In the genomic region with DNA sequence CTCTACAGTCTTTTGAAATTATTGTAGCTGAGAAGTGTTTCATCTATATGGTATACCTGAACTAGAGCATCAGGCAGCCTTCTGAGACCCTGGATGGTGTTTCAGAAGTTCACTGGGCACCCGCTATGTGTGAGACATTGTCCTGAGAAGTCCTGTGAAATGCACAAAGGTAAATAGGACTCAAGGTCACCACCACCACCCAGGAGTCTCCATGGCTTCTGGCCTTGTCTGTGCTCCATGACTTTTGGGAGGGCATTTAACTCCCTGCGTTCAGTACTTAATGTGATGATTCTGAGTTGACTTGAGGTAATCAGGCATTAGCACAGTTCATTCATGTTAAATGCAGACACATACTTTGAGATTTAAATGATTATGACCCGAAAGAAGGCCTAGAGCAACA, we compare ENCODE assay signal across 2 cellular contexts.
TF ChIP-seq lines count a peak whose summit lies in the region.

No MANE protein-coding gene starts in this region.

TF ChIP-seq in SK-N-SH, 30 proteins besides CTCF, POLR2A, EP300 and RAD21 (continued from another document):
- TF ChIP-seq, protein P1, sequence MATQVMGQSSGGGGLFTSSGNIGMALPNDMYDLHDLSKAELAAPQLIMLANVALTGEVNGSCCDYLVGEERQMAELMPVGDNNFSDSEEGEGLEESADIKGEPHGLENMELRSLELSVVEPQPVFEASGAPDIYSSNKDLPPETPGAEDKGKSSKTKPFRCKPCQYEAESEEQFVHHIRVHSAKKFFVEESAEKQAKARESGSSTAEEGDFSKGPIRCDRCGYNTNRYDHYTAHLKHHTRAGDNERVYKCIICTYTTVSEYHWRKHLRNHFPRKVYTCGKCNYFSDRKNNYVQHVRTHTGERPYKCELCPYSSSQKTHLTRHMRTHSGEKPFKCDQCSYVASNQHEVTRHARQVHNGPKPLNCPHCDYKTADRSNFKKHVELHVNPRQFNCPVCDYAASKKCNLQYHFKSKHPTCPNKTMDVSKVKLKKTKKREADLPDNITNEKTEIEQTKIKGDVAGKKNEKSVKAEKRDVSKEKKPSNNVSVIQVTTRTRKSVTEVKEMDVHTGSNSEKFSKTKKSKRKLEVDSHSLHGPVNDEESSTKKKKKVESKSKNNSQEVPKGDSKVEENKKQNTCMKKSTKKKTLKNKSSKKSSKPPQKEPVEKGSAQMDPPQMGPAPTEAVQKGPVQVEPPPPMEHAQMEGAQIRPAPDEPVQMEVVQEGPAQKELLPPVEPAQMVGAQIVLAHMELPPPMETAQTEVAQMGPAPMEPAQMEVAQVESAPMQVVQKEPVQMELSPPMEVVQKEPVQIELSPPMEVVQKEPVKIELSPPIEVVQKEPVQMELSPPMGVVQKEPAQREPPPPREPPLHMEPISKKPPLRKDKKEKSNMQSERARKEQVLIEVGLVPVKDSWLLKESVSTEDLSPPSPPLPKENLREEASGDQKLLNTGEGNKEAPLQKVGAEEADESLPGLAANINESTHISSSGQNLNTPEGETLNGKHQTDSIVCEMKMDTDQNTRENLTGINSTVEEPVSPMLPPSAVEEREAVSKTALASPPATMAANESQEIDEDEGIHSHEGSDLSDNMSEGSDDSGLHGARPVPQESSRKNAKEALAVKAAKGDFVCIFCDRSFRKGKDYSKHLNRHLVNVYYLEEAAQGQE (IDR thresholded peaks at IDR 0.05; ENCODE audit: low read depth, low read length), result no peak
- TF ChIP-seq, protein P2, sequence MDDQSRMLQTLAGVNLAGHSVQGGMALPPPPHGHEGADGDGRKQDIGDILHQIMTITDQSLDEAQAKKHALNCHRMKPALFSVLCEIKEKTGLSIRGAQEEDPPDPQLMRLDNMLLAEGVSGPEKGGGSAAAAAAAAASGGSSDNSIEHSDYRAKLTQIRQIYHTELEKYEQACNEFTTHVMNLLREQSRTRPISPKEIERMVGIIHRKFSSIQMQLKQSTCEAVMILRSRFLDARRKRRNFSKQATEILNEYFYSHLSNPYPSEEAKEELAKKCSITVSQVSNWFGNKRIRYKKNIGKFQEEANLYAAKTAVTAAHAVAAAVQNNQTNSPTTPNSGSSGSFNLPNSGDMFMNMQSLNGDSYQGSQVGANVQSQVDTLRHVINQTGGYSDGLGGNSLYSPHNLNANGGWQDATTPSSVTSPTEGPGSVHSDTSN (IDR thresholded peaks at IDR 0.05), result no peak
- TF ChIP-seq SIN3A (IDR thresholded peaks at IDR 0.05; ENCODE audit: borderline replicate concordance, low read depth, low read length) (no peak), NFIC (IDR thresholded peaks at IDR 0.05; ENCODE audit: borderline replicate concordance) (no peak), RXRA (IDR thresholded peaks at IDR 0.05; ENCODE audit: borderline replicate concordance, low read depth) (no peak), MXI1 (IDR thresholded peaks at IDR 0.05; ENCODE audit: low read depth, low read length) (no peak), GABPA (IDR thresholded peaks at IDR 0.05; ENCODE audit: low read depth) (no peak), YY1 (IDR thresholded peaks at IDR 0.05; ENCODE audit: low read depth) (no peak), RCOR1 (IDR thresholded peaks at IDR 0.05; ENCODE audit: low read length) (no peak), SMC3 (IDR thresholded peaks at IDR 0.05; ENCODE audit: low read depth, low read length) (no peak), FOXJ3 (CRISPR knock-in tag; IDR thresholded peaks at IDR 0.05) (no peak)
- TF ChIP-seq, protein P3, sequence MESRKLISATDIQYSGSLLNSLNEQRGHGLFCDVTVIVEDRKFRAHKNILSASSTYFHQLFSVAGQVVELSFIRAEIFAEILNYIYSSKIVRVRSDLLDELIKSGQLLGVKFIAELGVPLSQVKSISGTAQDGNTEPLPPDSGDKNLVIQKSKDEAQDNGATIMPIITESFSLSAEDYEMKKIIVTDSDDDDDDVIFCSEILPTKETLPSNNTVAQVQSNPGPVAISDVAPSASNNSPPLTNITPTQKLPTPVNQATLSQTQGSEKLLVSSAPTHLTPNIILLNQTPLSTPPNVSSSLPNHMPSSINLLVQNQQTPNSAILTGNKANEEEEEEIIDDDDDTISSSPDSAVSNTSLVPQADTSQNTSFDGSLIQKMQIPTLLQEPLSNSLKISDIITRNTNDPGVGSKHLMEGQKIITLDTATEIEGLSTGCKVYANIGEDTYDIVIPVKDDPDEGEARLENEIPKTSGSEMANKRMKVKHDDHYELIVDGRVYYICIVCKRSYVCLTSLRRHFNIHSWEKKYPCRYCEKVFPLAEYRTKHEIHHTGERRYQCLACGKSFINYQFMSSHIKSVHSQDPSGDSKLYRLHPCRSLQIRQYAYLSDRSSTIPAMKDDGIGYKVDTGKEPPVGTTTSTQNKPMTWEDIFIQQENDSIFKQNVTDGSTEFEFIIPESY (IDR thresholded peaks at IDR 0.05; ENCODE audit: borderline replicate concordance, low read depth), result no peak
- TF ChIP-seq, protein P4, sequence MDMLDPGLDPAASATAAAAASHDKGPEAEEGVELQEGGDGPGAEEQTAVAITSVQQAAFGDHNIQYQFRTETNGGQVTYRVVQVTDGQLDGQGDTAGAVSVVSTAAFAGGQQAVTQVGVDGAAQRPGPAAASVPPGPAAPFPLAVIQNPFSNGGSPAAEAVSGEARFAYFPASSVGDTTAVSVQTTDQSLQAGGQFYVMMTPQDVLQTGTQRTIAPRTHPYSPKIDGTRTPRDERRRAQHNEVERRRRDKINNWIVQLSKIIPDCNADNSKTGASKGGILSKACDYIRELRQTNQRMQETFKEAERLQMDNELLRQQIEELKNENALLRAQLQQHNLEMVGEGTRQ (IDR thresholded peaks at IDR 0.05; ENCODE audit: borderline replicate concordance, low read depth, low read length), result no peak
TF ChIP-seq in SK-N-SH: peak in this region for 0.

TF ChIP-seq in SK-N-SH treated with all-trans-retinoic acid at 6 μM for 48 hours, 23 proteins besides CTCF, POLR2A, EP300 and RAD21 (continued from another document):
- TF ChIP-seq TCF4 (CRISPR knock-in tag; IDR thresholded peaks at IDR 0.05; ENCODE audit: borderline replicate concordance) (no peak), ZNF565 (CRISPR knock-in tag; conservative IDR thresholded peaks at IDR 0.05; ENCODE audit: low read depth) (no peak), ESRRG (CRISPR knock-in tag; IDR thresholded peaks at IDR 0.05) (no peak), RARB (CRISPR knock-in tag; IDR thresholded peaks at IDR 0.05) (no peak), ISL1 (CRISPR knock-in tag; IDR thresholded peaks at IDR 0.05) (no peak), TOX (CRISPR knock-in tag; IDR thresholded peaks at IDR 0.05; ENCODE audit: borderline replicate concordance) (no peak), PPARA (CRISPR knock-in tag; IDR thresholded peaks at IDR 0.05; ENCODE audit: borderline replicate concordance) (no peak), ARNTL (CRISPR knock-in tag; IDR thresholded peaks at IDR 0.05; ENCODE audit: borderline replicate concordance, low read depth) (no peak)
- TF ChIP-seq, protein P5, sequence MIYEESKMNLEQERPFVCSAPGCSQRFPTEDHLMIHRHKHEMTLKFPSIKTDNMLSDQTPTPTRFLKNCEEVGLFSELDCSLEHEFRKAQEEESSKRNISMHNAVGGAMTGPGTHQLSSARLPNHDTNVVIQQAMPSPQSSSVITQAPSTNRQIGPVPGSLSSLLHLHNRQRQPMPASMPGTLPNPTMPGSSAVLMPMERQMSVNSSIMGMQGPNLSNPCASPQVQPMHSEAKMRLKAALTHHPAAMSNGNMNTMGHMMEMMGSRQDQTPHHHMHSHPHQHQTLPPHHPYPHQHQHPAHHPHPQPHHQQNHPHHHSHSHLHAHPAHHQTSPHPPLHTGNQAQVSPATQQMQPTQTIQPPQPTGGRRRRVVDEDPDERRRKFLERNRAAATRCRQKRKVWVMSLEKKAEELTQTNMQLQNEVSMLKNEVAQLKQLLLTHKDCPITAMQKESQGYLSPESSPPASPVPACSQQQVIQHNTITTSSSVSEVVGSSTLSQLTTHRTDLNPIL (CRISPR knock-in tag; IDR thresholded peaks at IDR 0.05; ENCODE audit: low read depth), result no peak
